9 cellular contexts compared by ENCODE assay signal in the genomic region with DNA sequence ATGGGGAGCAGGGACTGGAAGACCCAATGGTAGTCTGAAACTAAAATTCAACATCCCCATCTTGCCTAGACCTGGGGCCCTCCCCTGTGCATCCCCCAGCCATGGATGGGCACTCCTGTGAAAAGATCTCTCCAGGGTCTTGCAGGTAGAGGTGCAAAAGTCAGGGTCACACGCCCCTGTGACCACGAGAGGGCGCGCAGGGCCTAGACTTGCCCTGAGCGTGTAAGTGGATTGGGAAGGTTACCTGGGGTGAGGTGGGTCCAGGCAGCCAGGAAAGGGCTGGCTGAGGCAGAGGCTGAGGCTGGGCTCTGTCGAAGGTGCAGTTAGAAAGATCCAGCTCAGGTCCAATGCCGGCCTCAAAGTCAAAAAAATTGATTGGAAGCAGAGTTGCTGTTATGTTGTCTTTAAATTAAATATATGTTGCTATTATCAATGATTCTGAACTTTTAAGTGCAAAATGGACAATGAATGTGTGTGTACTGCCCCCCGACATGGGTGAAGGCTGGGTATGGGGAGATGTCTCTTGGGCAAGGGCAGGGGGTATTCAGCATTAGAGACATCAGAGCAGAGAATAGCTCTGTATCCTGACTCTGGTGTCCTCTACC. TPM values are rescaled to one million over a fixed set of nuclear protein-coding genes. Genes with fewer than 3 reads are reported as not detected.
A peak's percentile ranks its signal among the peaks of the same experiment; 100 is the strongest.
DNase-seq lines count a peak whose midpoint lies in the region; ATAC-seq and TF ChIP-seq lines count a peak whose summit lies in the region.
"Had no signal": no experiment of that assay in that cellular context is flagged by ENCODE, and none has a peak within 500 bp of the region (broad histone marks: within the 10 kb centered on the region; RNA-seq: fewer than 3 reads in every experiment).

No MANE protein-coding gene starts in this region.

- H3K4me1 ChIP-seq in PC-9 (replicated peaks; ENCODE audit: insufficient read depth) (peaks cover 15% of the 10 kb centered on the region), right atrium auricular region (peaks cover 0 to 6% of the 10 kb centered on the region in 2 donors)

- no peak overlapping the region for H3K4me3 ChIP-seq in PC-9
- no peak overlapping the region for H3K4me3 ChIP-seq in right atrium auricular region

- H3K27ac Mint-ChIP-seq in activated naive CD4-positive, alpha-beta T cell treated with anti-CD3 and anti-CD28 coated beads for 36 hours: no peak overlapping the region
- H3K27ac Mint-ChIP-seq: stimulated activated naive CD8-positive, alpha-beta T cell treated with anti-CD3 and anti-CD28 coated beads, Interleukin-15, Interleukin-2, amounts not matched to agents 100 ng/mL and 50 ng/mL, for 24 hours had no signal

- CTCF ChIA-PET in PC-9 (lab: Charles Lee): interaction anchor here (1.5 to 2.7 kb wide), 3 partner anchors 65 to 69 kb away, joined by 5 to 22 read pairs (median 8); no protein-coding TSS in a partner anchor
- CTCF ChIA-PET in activated naive CD4-positive, alpha-beta T cell treated with anti-CD3 and anti-CD28 coated beads for 36 hours (lab: Charles Lee): interaction anchor here (0.7 to 13.9 kb wide), 13 partner anchors 9 to 88 kb away, joined by 3 to 188 read pairs (median 5); no protein-coding TSS in a partner anchor

- H3K4me1 Mint-ChIP-seq in activated naive CD4-positive, alpha-beta T cell treated with anti-CD3 and anti-CD28 coated beads for 36 hours (ENCODE audit: low read depth): no peaks in the 10 kb centered on the region

- ATAC-seq in HG03521 (IDR thresholded peaks at IDR 0.05; ENCODE audit: unreplicated experiment) (no peak), HG03469 (IDR thresholded peaks at IDR 0.05; ENCODE audit: unreplicated experiment) (no peak)

- TF ChIP-seq CTCF in PC-9 (conservative IDR thresholded peaks at IDR 0.05) (peak; percentile 97), right atrium auricular region (IDR thresholded peaks at IDR 0.05) (peak; percentile 61 to 82)

- H3K4me2 ChIP-seq in PC-9: no peak overlapping the region

- no TSS peak for BruUV-seq in PC-9 (replicated peaks; lab: Mats Ljungman, UMichigan)

- H2AFZ ChIP-seq in PC-9: no peak overlapping the region

- H3F3A ChIP-seq in PC-9 (ENCODE audit: insufficient read depth, low read depth): peaks cover 26% of the 10 kb centered on the region; the same call in 1 of the 2 replicates

- peaks cover 4% of the 10 kb centered on the region; the same call in 1 of the 2 replicates for H3K27me3 ChIP-seq in PC-9 (ENCODE audit: insufficient read depth, low read depth)
- H3K27me3 ChIP-seq in right atrium auricular region: no peaks in the 10 kb centered on the region

- H3K27ac ChIP-seq in PC-9 (no peak overlapping the region), right atrium auricular region (no peak overlapping the region)

- intact Hi-C loops in PC-9 (cut with micrococcal nuclease; ENCODE audit: unreplicated experiment): loop anchor here (1.0 to 10.0 kb wide), 6 partner anchors 65 to 960 kb away; a partner anchor contains a TSS
- intact Hi-C loops in activated naive CD4-positive, alpha-beta T cell treated with anti-CD3 and anti-CD28 coated beads for 36 hours (cut with micrococcal nuclease): loop anchor here (1.0 to 10.0 kb wide), 4 partner anchors 68 to 450 kb away; no protein-coding TSS in a partner anchor

- H3K4me3 Mint-ChIP-seq in activated naive CD4-positive, alpha-beta T cell treated with anti-CD3 and anti-CD28 coated beads for 36 hours: no peak overlapping the region
- H3K4me3 Mint-ChIP-seq: stimulated activated naive CD8-positive, alpha-beta T cell treated with anti-CD3 and anti-CD28 coated beads, Interleukin-15, Interleukin-2, amounts not matched to agents 100 ng/mL and 50 ng/mL, for 24 hours had no signal

- no peaks in the 10 kb centered on the region for H3K9me3 ChIP-seq in PC-9 (ENCODE audit: insufficient read depth, low read depth)
- H3K9me3 ChIP-seq in right atrium auricular region: no peaks in the 10 kb centered on the region

- no peaks in the 10 kb centered on the region for H3K36me3 Mint-ChIP-seq in activated naive CD4-positive, alpha-beta T cell treated with anti-CD3 and anti-CD28 coated beads for 36 hours (ENCODE audit: low read depth)

- no peaks in the 10 kb centered on the region for H4K20me1 ChIP-seq in PC-9 (ENCODE audit: insufficient read depth)

- no peaks in the 10 kb centered on the region for H3K79me2 ChIP-seq in PC-9 (ENCODE audit: low read depth)

- H3K9me3 Mint-ChIP-seq in activated naive CD4-positive, alpha-beta T cell treated with anti-CD3 and anti-CD28 coated beads for 36 hours: no peaks in the 10 kb centered on the region
- H3K9me3 Mint-ChIP-seq: stimulated activated naive CD8-positive, alpha-beta T cell treated with anti-CD3 and anti-CD28 coated beads, Interleukin-15, Interleukin-2, amounts not matched to agents 100 ng/mL and 50 ng/mL, for 24 hours had no signal

- POLR2A ChIA-PET in PC-9 (lab: Charles Lee; ENCODE audit: unreplicated experiment): no interaction called here

- H3K36me3 ChIP-seq in PC-9 (ENCODE audit: low read depth): no peaks in the 10 kb centered on the region
- H3K36me3 ChIP-seq in right atrium auricular region: no peaks in the 10 kb centered on the region

- DNase-seq in DMS153 treated with DMSO at 0.1 percent for 48 hours (lab: John Stamatoyannopoulos, UW; ENCODE audit: unreplicated experiment) (peak; percentile 63), HT-29 (ENCODE audit: low spot score) (peak; percentile 91), PC-9 (peak; percentile 70 to 77), right atrium auricular region (ENCODE audit: low spot score) (no peak)
- DNase-seq in activated naive CD4-positive, alpha-beta T cell treated with anti-CD3 and anti-CD28 coated beads for 36 hours: peak; percentile 83
- peak; percentile 77 for DNase-seq in stimulated activated CD4-positive, alpha-beta T cell treated with anti-CD3 and anti-CD28 coated beads, Interleukin-15, amount 100 ng/mL, for 24 hours

- no peaks in the 10 kb centered on the region for H3K9me2 ChIP-seq in PC-9 (ENCODE audit: insufficient read depth)

- H3K27me3 Mint-ChIP-seq in activated naive CD4-positive, alpha-beta T cell treated with anti-CD3 and anti-CD28 coated beads for 36 hours (ENCODE audit: low read depth): peaks cover 39% of the 10 kb centered on the region

RNA-seq across cellular contexts. Expression of a gene that starts 4.8 kb away (rescaled TPM):
- 0.28 and 0.86 TPM in 2 replicates for total RNA-seq in HT-29 (2014; rRNA removed; shearing (Covaris generic))
- 2.3 and 2.9 TPM in 2 replicates for total RNA-seq in PC-9 (2021)
- not detected for total RNA-seq in activated naive CD4-positive, alpha-beta T cell treated with anti-CD3 and anti-CD28 coated beads for 36 hours
- total RNA-seq in right atrium auricular region: not detected

RNA-seq across cellular contexts. Expression of a gene that starts 24.3 kb away (rescaled TPM):
- 68.5 and 87.3 TPM in 2 replicates for total RNA-seq in HT-29 (2014; rRNA removed; shearing (Covaris generic))
- 45.6 and 66.1 TPM in 2 replicates for total RNA-seq in PC-9 (2021)
- total RNA-seq in activated naive CD4-positive, alpha-beta T cell treated with anti-CD3 and anti-CD28 coated beads for 36 hours: 1 to 10 TPM; 1.5 to 1.6 TPM
- 10 to 100 TPM; 27.9 to 43.6 TPM for total RNA-seq in right atrium auricular region

Comparison
In these comparisons a context has a peak if more than half of its experiments do, and no peak if none do; other contexts are left out.
1. RNA of a gene that starts 24.3 kb away (total RNA-seq): 68.5 to 87.3 TPM in HT-29, 45.6 to 66.1 TPM in PC-9 and 27.9 to 43.6 TPM in right atrium auricular region; 1.5 to 1.6 TPM in activated naive CD4-positive, alpha-beta T cell treated with anti-CD3 and anti-CD28 coated beads for 36 hours; every median in the first group is over 10 times any median in the second.